In the genomic region with DNA sequence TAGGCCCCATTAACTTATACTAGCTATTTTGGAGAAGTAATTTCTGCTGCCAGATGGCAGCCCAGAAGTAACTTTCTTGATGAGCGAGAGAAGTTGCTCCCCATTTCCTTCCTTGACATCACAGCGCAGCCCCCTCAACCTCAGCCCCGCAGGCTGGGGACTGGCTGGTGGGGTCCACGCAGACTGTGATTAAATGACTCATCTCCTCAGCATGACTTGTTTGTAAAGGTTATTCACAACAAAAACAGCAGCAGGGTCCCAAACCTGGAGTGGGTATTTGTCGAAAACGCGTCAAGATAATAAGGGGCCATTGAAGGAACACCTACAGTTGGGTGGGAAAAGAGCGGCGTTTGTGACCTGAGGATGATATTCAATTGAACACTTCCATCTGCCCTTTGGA, we compare ENCODE assay signal across 18 cellular contexts.
"Had no signal": no experiment of that assay in that cellular context is flagged by ENCODE, and none has a peak within 500 bp of the region (broad histone marks: within the 10 kb centered on the region; RNA-seq: fewer than 3 reads in every experiment).

No MANE protein-coding gene starts in this region.

- H3K27ac ChIP-seq: coronary artery, dorsolateral prefrontal cortex, foreskin keratinocyte, gastroesophageal sphincter, heart right ventricle, left lung, lower lobe of right lung had no signal

- H3K9me3 ChIP-seq: gastroesophageal sphincter, heart right ventricle, left lung, lower lobe of right lung had no signal

- DNase-seq: dermis blood vessel endothelial cell; dorsolateral prefrontal cortex; effector CD4-positive, alpha-beta T cell; effector memory CD4-positive, alpha-beta T cell; foreskin keratinocyte; glutamatergic neuron; head of caudate nucleus; heart right ventricle; hippocampal formation; left cardiac atrium; left lung; left ventricle myocardium superior; lower lobe of right lung; mesendoderm; midbrain had no signal

- H3K4me3 ChIP-seq: coronary artery, dorsolateral prefrontal cortex, gastroesophageal sphincter, heart right ventricle, left lung, lower lobe of right lung had no signal

- H3K27me3 ChIP-seq: dorsolateral prefrontal cortex, foreskin keratinocyte, gastroesophageal sphincter, heart right ventricle, left lung had no signal

- H3K4me1 ChIP-seq: foreskin keratinocyte, gastroesophageal sphincter, left lung, lower lobe of right lung had no signal

- ATAC-seq: esophagus mucosa, foreskin keratinocyte, heart right ventricle, left cardiac atrium, left lung, left ventricle myocardium superior, lower lobe of right lung had no signal

- H3K36me3 ChIP-seq: gastroesophageal sphincter, heart right ventricle, left lung, lower lobe of right lung had no signal
